ENCODE assay signal across 7 cellular contexts in genomic region chr19:42267644-42268141, GRCh38. TPM values are rescaled to one million over a fixed set of nuclear protein-coding genes. Genes with fewer than 3 reads are reported as not detected.
DNase-seq lines count a peak whose midpoint lies in the region; ATAC-seq and TF ChIP-seq lines count a peak whose summit lies in the region.
"Had no signal": no experiment of that assay in that cellular context is flagged by ENCODE, and none has a peak within 500 bp of the region (broad histone marks: within the 10 kb centered on the region; RNA-seq: fewer than 3 reads in every experiment).

No MANE protein-coding gene starts in this region.

- WGBS in ectodermal cell, 2 experiments = 18 to 20% methylated on average over 13 of the region's 13 CpGs
- WGBS in sigmoid colon, 2 donors = 5 to 10% methylated on average over 13 of the region's 13 CpGs

- ATAC-seq in HG03159 (IDR thresholded peaks at IDR 0.05; ENCODE audit: unreplicated experiment) (no peak), left colon (no peak)
- ATAC-seq in activated T-helper 17 cell treated with anti-CD3 and anti-CD28 coated beads, Interleukin-2, amount 50 U/mL, for 72 hours (replicated peaks) = no peak

- H3K4me3 Mint-ChIP-seq in activated T-helper 17 cell treated with anti-CD3 and anti-CD28 coated beads, Interleukin-2, amount 50 U/mL, for 72 hours = no peak overlapping the region
- H3K4me3 Mint-ChIP-seq: stimulated activated naive CD8-positive, alpha-beta T cell treated with anti-CD3 and anti-CD28 coated beads, Interleukin-15, Interleukin-2, amounts not matched to agents 100 ng/mL and 50 ng/mL, for 24 hours had no signal

- H3K27ac ChIP-seq in ectodermal cell (ENCODE audit: insufficient read depth, low read depth, low read length, poor library complexity, severe bottlenecking) (peak overlapping the region; percentile 54), sigmoid colon (peak overlapping the region; percentile 94 to 99 (median 98))

- DNase-seq in HFF-Myc (ENCODE audit: extremely low read depth, low read depth) (no peak), sigmoid colon (peak; percentile 61), left colon (no peak)

- H3K9me3 ChIP-seq in ectodermal cell (ENCODE audit: control insufficient read depth, low read length) (no peaks in the 10 kb centered on the region), sigmoid colon (no peaks in the 10 kb centered on the region)

- no peaks in the 10 kb centered on the region for H3K27me3 Mint-ChIP-seq in activated T-helper 17 cell treated with anti-CD3 and anti-CD28 coated beads, Interleukin-2, amount 50 U/mL, for 72 hours
- H3K27me3 Mint-ChIP-seq: stimulated activated naive CD8-positive, alpha-beta T cell treated with anti-CD3 and anti-CD28 coated beads, Interleukin-15, Interleukin-2, amounts not matched to agents 100 ng/mL and 50 ng/mL, for 24 hours had no signal

- H3K27ac Mint-ChIP-seq in activated T-helper 17 cell treated with anti-CD3 and anti-CD28 coated beads, Interleukin-2, amount 50 U/mL, for 72 hours = no peak overlapping the region
- H3K27ac Mint-ChIP-seq: stimulated activated naive CD8-positive, alpha-beta T cell treated with anti-CD3 and anti-CD28 coated beads, Interleukin-15, Interleukin-2, amounts not matched to agents 100 ng/mL and 50 ng/mL, for 24 hours had no signal

- H3K36me3 ChIP-seq in ectodermal cell (ENCODE audit: control insufficient read depth, insufficient read depth, low read length) (no peaks in the 10 kb centered on the region), sigmoid colon (peaks cover 0 to 10% (median 3%) of the 10 kb centered on the region in 4 donors)

- H3K4me3 ChIP-seq in HFF-Myc (replicated peaks; ENCODE audit: low read depth, low read length) (peak overlapping the region; percentile 69), ectodermal cell (ENCODE audit: insufficient read depth, low read depth, low read length) (peak overlapping the region; percentile 70), sigmoid colon (peak overlapping the region; percentile 21 to 69 (median 58))

- H3K4me1 ChIP-seq in ectodermal cell (ENCODE audit: control insufficient read depth, insufficient read depth, low read length) (peaks cover 12% of the 10 kb centered on the region), sigmoid colon (peaks cover 0 to 32% (median 29%) of the 10 kb centered on the region in 4 donors)

- TF ChIP-seq CTCF in HFF-Myc (IDR thresholded peaks at IDR 0.05; ENCODE audit: low read depth, low read length, missing control alignments) (no peak), sigmoid colon (IDR thresholded peaks at IDR 0.05) (no peak)

- no peak for TF ChIP-seq POLR2A in sigmoid colon (IDR thresholded peaks at IDR 0.05)

- intact Hi-C loops in sigmoid colon (cut with DNase I) (loop anchor here (1.0 kb wide), 1 partner anchor 12 kb away; the partner anchor contains the start of gene ERF), left colon (cut with DNase I, micrococcal nuclease) (no loop called here)

- no peak for TF ChIP-seq EP300 in sigmoid colon (IDR thresholded peaks at IDR 0.05)

- no peaks in the 10 kb centered on the region for H3K9me3 Mint-ChIP-seq in activated T-helper 17 cell treated with anti-CD3 and anti-CD28 coated beads, Interleukin-2, amount 50 U/mL, for 72 hours
- H3K9me3 Mint-ChIP-seq: stimulated activated naive CD8-positive, alpha-beta T cell treated with anti-CD3 and anti-CD28 coated beads, Interleukin-15, Interleukin-2, amounts not matched to agents 100 ng/mL and 50 ng/mL, for 24 hours had no signal

- peaks cover 3% of the 10 kb centered on the region for H3K36me3 Mint-ChIP-seq in activated T-helper 17 cell treated with anti-CD3 and anti-CD28 coated beads, Interleukin-2, amount 50 U/mL, for 72 hours (ENCODE audit: low read depth)

- no peaks in the 10 kb centered on the region for H3K27me3 ChIP-seq in ectodermal cell (ENCODE audit: control insufficient read depth, insufficient read depth, low read length, poor library complexity, severe bottlenecking)
- no peaks in the 10 kb centered on the region for H3K27me3 ChIP-seq in sigmoid colon

- peaks cover 9% of the 10 kb centered on the region for H3K4me1 Mint-ChIP-seq in activated T-helper 17 cell treated with anti-CD3 and anti-CD28 coated beads, Interleukin-2, amount 50 U/mL, for 72 hours

RNA-seq across cellular contexts. Expression of gene CIC, which starts 1.4 kb away (rescaled TPM):
- polyA plus RNA-seq in ectodermal cell (2013, experiment 1 of 4) = 73.7 TPM
- 80.8 TPM for polyA plus RNA-seq in ectodermal cell (2013, experiment 2 of 4)
- polyA plus RNA-seq in ectodermal cell (2013, experiment 3 of 4) = 61.1 TPM
- 66.8 TPM for polyA plus RNA-seq in ectodermal cell (2013, experiment 4 of 4)
- 10 to 100 TPM; 16.0 to 31.3 (median 24.9) TPM for total RNA-seq in sigmoid colon
- polyA plus RNA-seq in sigmoid colon = 10 to 100 TPM in 2 of 3 donors, 1 to 10 TPM in 1; 8.4 to 42.1 (median 17.3) TPM
- total RNA-seq in activated T-helper 17 cell treated with anti-CD3 and anti-CD28 coated beads, Interleukin-2, amount 50 U/mL, for 72 hours = 100 to 1,000 TPM in 1 of 2 donors, 10 to 100 TPM in 1; 85.4 to 165 TPM
- 10 to 100 TPM; 43.0 to 47.9 TPM for total RNA-seq in left colon

RNA-seq across cellular contexts. Expression of gene ERF, which starts 12.8 kb away (rescaled TPM):
- polyA plus RNA-seq in ectodermal cell (2013, experiment 1 of 4) = 109 TPM
- polyA plus RNA-seq in ectodermal cell (2013, experiment 2 of 4) = 110 TPM
- polyA plus RNA-seq in ectodermal cell (2013, experiment 3 of 4) = 77.2 TPM
- 87.1 TPM for polyA plus RNA-seq in ectodermal cell (2013, experiment 4 of 4)
- total RNA-seq in sigmoid colon = 10 to 100 TPM; 18.9 to 39.3 (median 25.6) TPM
- 10 to 100 TPM; 18.6 to 42.8 (median 23.6) TPM for polyA plus RNA-seq in sigmoid colon
- total RNA-seq in activated T-helper 17 cell treated with anti-CD3 and anti-CD28 coated beads, Interleukin-2, amount 50 U/mL, for 72 hours = 10 to 100 TPM; 44.8 to 49.7 TPM
- total RNA-seq in left colon = 10 to 100 TPM; 40.8 to 50.1 TPM

RNA-seq across cellular contexts. Expression of gene GSK3A, which starts 25.3 kb away (rescaled TPM):
- 76.0 TPM for polyA plus RNA-seq in ectodermal cell (2013, experiment 1 of 4)
- polyA plus RNA-seq in ectodermal cell (2013, experiment 2 of 4) = 68.8 TPM
- polyA plus RNA-seq in ectodermal cell (2013, experiment 3 of 4) = 52.0 TPM
- polyA plus RNA-seq in ectodermal cell (2013, experiment 4 of 4) = 65.0 TPM
- total RNA-seq in sigmoid colon (10 to 100 TPM; 17.4 to 28.5 (median 20.5) TPM), left colon (10 to 100 TPM; 40.9 to 43.3 TPM)
- 10 to 100 TPM; 31.8 to 49.5 (median 49.0) TPM for polyA plus RNA-seq in sigmoid colon
- total RNA-seq in activated T-helper 17 cell treated with anti-CD3 and anti-CD28 coated beads, Interleukin-2, amount 50 U/mL, for 72 hours = 10 to 100 TPM; 30.3 to 47.2 TPM

RNA-seq across cellular contexts. Expression of gene PRR19, which starts 34.2 kb away (rescaled TPM):
- polyA plus RNA-seq in ectodermal cell (2013, experiment 1 of 4) = 2.6 TPM
- 2.8 TPM for polyA plus RNA-seq in ectodermal cell (2013, experiment 2 of 4)
- 3.0 TPM for polyA plus RNA-seq in ectodermal cell (2013, experiment 3 of 4)
- 2.5 TPM for polyA plus RNA-seq in ectodermal cell (2013, experiment 4 of 4)
- total RNA-seq in sigmoid colon (not detected), left colon (under 1 TPM; 0.49 to 0.50 TPM)
- under 1 TPM in 2 of 3 donors, not detected in 1; 0.69 to 0.79 TPM for polyA plus RNA-seq in sigmoid colon
- 1 to 10 TPM; 1.3 to 1.4 TPM for total RNA-seq in activated T-helper 17 cell treated with anti-CD3 and anti-CD28 coated beads, Interleukin-2, amount 50 U/mL, for 72 hours

RNA-seq across cellular contexts. Expression of gene PAFAH1B3, which starts 34.7 kb away (rescaled TPM):
- 130 TPM for polyA plus RNA-seq in ectodermal cell (2013, experiment 1 of 4)
- 116 TPM for polyA plus RNA-seq in ectodermal cell (2013, experiment 2 of 4)
- 107 TPM for polyA plus RNA-seq in ectodermal cell (2013, experiment 3 of 4)
- 113 TPM for polyA plus RNA-seq in ectodermal cell (2013, experiment 4 of 4)
- total RNA-seq in sigmoid colon = 1 to 10 TPM; 5.6 to 8.6 (median 6.0) TPM
- polyA plus RNA-seq in sigmoid colon = 10 to 100 TPM; 27.0 to 44.3 (median 27.7) TPM
- 10 to 100 TPM; 42.0 to 60.2 TPM for total RNA-seq in activated T-helper 17 cell treated with anti-CD3 and anti-CD28 coated beads, Interleukin-2, amount 50 U/mL, for 72 hours
- total RNA-seq in left colon = 10 to 100 TPM; 25.9 to 40.5 TPM
